ENCODE assay signal across 1 cellular context in genomic region chr7:47734287-47734948, GRCh38.
TF ChIP-seq lines count a peak whose summit lies in the region.

No MANE protein-coding gene starts in this region.

TF ChIP-seq in HepG2, 621 proteins besides CTCF, POLR2A, EP300 and RAD21 (continued from another document and continues in another):
- TF ChIP-seq SIN3A (IDR thresholded peaks at IDR 0.05; ENCODE audit: borderline replicate concordance, low read depth, low read length) (0 out of 2 replicates have a peak, but pooled peaks have one; percentile 41), NR1H2 (CRISPR knock-in tag; IDR thresholded peaks at IDR 0.05; ENCODE audit: borderline replicate concordance, low read depth) (no peak; the same call in 1 of the 2 replicates), PITX1 (CRISPR knock-in tag; IDR thresholded peaks at IDR 0.05) (peak; percentile 97), ZNF75D (CRISPR knock-in tag; IDR thresholded peaks at IDR 0.05; ENCODE audit: borderline replicate concordance) (no peak), KDM1A (CRISPR knock-in tag; IDR thresholded peaks at IDR 0.05) (peak; percentile 49; the same call in 1 of the 2 replicates), MTA1 (CRISPR knock-in tag; IDR thresholded peaks at IDR 0.05; ENCODE audit: borderline replicate concordance) (peak; percentile 93), WIZ (CRISPR knock-in tag; IDR thresholded peaks at IDR 0.05) (no peak), ARNT (IDR thresholded peaks at IDR 0.05) (no peak), KIAA2018 (CRISPR knock-in tag; IDR thresholded peaks at IDR 0.05; ENCODE audit: borderline replicate concordance) (0 out of 2 replicates have a peak, but pooled peaks have one; percentile 11), TAF15 (IDR thresholded peaks at IDR 0.05; ENCODE audit: low read depth, low read length, poor library complexity, severe bottlenecking) (no peak), EEA1 (CRISPR knock-in tag; IDR thresholded peaks at IDR 0.05; ENCODE audit: borderline replicate concordance) (no peak), ZNF598 (CRISPR knock-in tag; IDR thresholded peaks at IDR 0.05; ENCODE audit: borderline replicate concordance) (peak; percentile 64; the same call in 1 of the 2 replicates), HOXA3 (CRISPR knock-in tag; IDR thresholded peaks at IDR 0.05) (peak; percentile 86), FOXA3 (CRISPR knock-in tag; IDR thresholded peaks at IDR 0.05) (peak; percentile 96), ZNF460 (CRISPR knock-in tag; IDR thresholded peaks at IDR 0.05; ENCODE audit: borderline replicate concordance) (peak; percentile 10; the same call in 1 of the 2 replicates), PCBP2 (optimal IDR thresholded peaks at IDR 0.05; ENCODE audit: low read depth, low read length, poor library complexity, severe bottlenecking) (no peak), MAX (IDR thresholded peaks at IDR 0.05) (peak; percentile 84; the same call in 1 of the 2 replicates), GMEB1 (CRISPR knock-in tag; IDR thresholded peaks at IDR 0.05; ENCODE audit: borderline replicate concordance) (peak; percentile 39; the same call in 1 of the 2 replicates), ZNF253 (CRISPR knock-in tag; IDR thresholded peaks at IDR 0.05; ENCODE audit: borderline replicate concordance) (no peak), MATR3 (CRISPR knock-in tag; IDR thresholded peaks at IDR 0.05) (no peak), RAD51 (IDR thresholded peaks at IDR 0.05; ENCODE audit: borderline replicate concordance) (peak; percentile 99), ETV6 (CRISPR knock-in tag; conservative IDR thresholded peaks at IDR 0.05) (peak; percentile 21; the same call in 1 of the 2 replicates), ZNF761 (CRISPR knock-in tag; conservative IDR thresholded peaks at IDR 0.05) (no peak), HOXA9 (CRISPR knock-in tag; IDR thresholded peaks at IDR 0.05; ENCODE audit: borderline replicate concordance) (peak; percentile 90; the same call in 1 of the 2 replicates), MAFF (IDR thresholded peaks at IDR 0.05; ENCODE audit: low read depth, low read length) (peak; percentile 80), ETV5 (CRISPR knock-in tag; IDR thresholded peaks at IDR 0.05; ENCODE audit: borderline replicate concordance) (peak; percentile 100), ZC3H13 (CRISPR knock-in tag; IDR thresholded peaks at IDR 0.05) (no peak; the same call in 1 of the 2 replicates), IRX3 (CRISPR knock-in tag; IDR thresholded peaks at IDR 0.05; ENCODE audit: borderline replicate concordance, low read depth) (no peak), SMAD3 (CRISPR knock-in tag; IDR thresholded peaks at IDR 0.05) (peak; percentile 85; the same call in 1 of the 2 replicates), KDM3A (CRISPR knock-in tag; IDR thresholded peaks at IDR 0.05; ENCODE audit: low read depth) (peak; percentile 91; the same call in 1 of the 2 replicates), ZBTB33 (CRISPR knock-in tag; IDR thresholded peaks at IDR 0.05) (0 out of 2 replicates have a peak, but pooled peaks have one; percentile 42), ZNF143 (CRISPR knock-in tag; IDR thresholded peaks at IDR 0.05) (peak; percentile 64), HBP1 (CRISPR knock-in tag; IDR thresholded peaks at IDR 0.05; ENCODE audit: low read depth) (no peak), SP1 (IDR thresholded peaks at IDR 0.05) (no peak), SP1 (CRISPR knock-in tag; IDR thresholded peaks at IDR 0.05) (peak; percentile 21; the same call in 1 of the 2 replicates), ZNF383 (CRISPR knock-in tag; IDR thresholded peaks at IDR 0.05; ENCODE audit: borderline replicate concordance) (no peak), MLLT10 (CRISPR knock-in tag; IDR thresholded peaks at IDR 0.05) (no peak), EZH2 (conservative IDR thresholded peaks at IDR 0.05; ENCODE audit: low read depth, low read length) (no peak), ZBTB10 (CRISPR knock-in tag; IDR thresholded peaks at IDR 0.05; ENCODE audit: borderline replicate concordance) (peak; percentile 54; the same call in 1 of the 2 replicates), HNF1B (CRISPR knock-in tag; IDR thresholded peaks at IDR 0.05) (peak; percentile 98), TP53 (CRISPR knock-in tag; conservative IDR thresholded peaks at IDR 0.05) (0 out of 2 replicates have a peak, but pooled peaks have one; percentile 59), GTF2F1 (IDR thresholded peaks at IDR 0.05; ENCODE audit: low read length) (peak; percentile 63; the same call in 1 of the 2 replicates)
